In genomic region chr11:47551086-47551485, GRCh38 we compare ENCODE assay signal across 1 cellular context.
TF ChIP-seq lines count a peak whose summit lies in the region.

No MANE protein-coding gene starts in this region.

TF ChIP-seq in H1, 55 proteins besides CTCF, POLR2A, EP300 and RAD21:
- TF ChIP-seq YY1 (IDR thresholded peaks at IDR 0.05; ENCODE audit: low read depth, low read length) = peak; percentile 20; the same call in 1 of the 2 replicates
- TF ChIP-seq TBP (IDR thresholded peaks at IDR 0.05; ENCODE audit: low read depth, low read length) = no peak
- peak; percentile 81 to 85; a peak in 3 of 4 replicates for TF ChIP-seq SIN3A (conservative IDR thresholded peaks at IDR 0.05 in 1 of 2, IDR thresholded peaks at IDR 0.05 in 1 of 2; ENCODE audit: low read depth in 1 of 2, low read length in 2 of 2)
- TF ChIP-seq NRF1 (IDR thresholded peaks at IDR 0.05; ENCODE audit: low read depth, low read length) = no peak
